Comparison of ENCODE assay signal across 29 cellular contexts in genomic region chr7:152162287-152162686, GRCh38.
DNase-seq lines count a peak whose midpoint lies in the region; ATAC-seq, FAIRE-seq and TF ChIP-seq lines count a peak whose summit lies in the region.
"Had no signal": no experiment of that assay in that cellular context is flagged by ENCODE, and none has a peak within 500 bp of the region (broad histone marks: within the 10 kb centered on the region; RNA-seq: fewer than 3 reads in every experiment).

No MANE protein-coding gene starts in this region.

- H3K4me1 ChIP-seq in BLaER1 treated with 17β-estradiol and CSF1 and Interleukin-3, amounts not matched to agents 10 nM and 100 nM = peaks cover 29 to 48% (median 47%) of the 10 kb centered on the region in 10 experiments
- H3K4me1 ChIP-seq in CD8-positive, alpha-beta memory T cell (ENCODE audit: insufficient read depth, low read length) = no peaks in the 10 kb centered on the region
- H3K4me1 ChIP-seq in mesendoderm (ENCODE audit: control insufficient read depth, low read depth, low read length) = no peaks in the 10 kb centered on the region
- no peaks in the 10 kb centered on the region for H3K4me1 ChIP-seq in kidney (ENCODE audit: control insufficient read depth in 1 of 2, insufficient read depth in 1 of 2, low read depth in 1 of 2, low read length in 2 of 2)
- H3K4me1 ChIP-seq: breast epithelium, neural progenitor cell, parathyroid adenoma, uterus had no signal

- H2BK5ac ChIP-seq in mesendoderm (ENCODE audit: low read length) = no peak overlapping the region

- no peaks in the 10 kb centered on the region for H3K79me2 ChIP-seq in mesendoderm (ENCODE audit: control insufficient read depth, insufficient read depth, low read length)
- H3K79me2 ChIP-seq: parathyroid adenoma had no signal

- DNase-seq in CD8-positive, alpha-beta memory T cell = no peak
- DNase-seq in mesendoderm (peak; percentile 8), NCI-H2107 treated with DMSO at 0.1 percent for 48 hours (lab: John Stamatoyannopoulos, UW; ENCODE audit: unreplicated experiment) (no peak), kidney (no peak)
- DNase-seq: activated CD4-positive, alpha-beta memory T cell treated with anti-CD3 and anti-CD28 coated beads, Interleukin-2, amount 10 ng/mL, durations not matched to agents 7 days and 5 days; activated CD8-positive, alpha-beta memory T cell treated with anti-CD3 and anti-CD28 coated beads, Interleukin-2, amount 50 U/mL, for 4 hours; anterior cingulate cortex; DND-41; GOT3; hippocampal formation; left lung; NCI-H1105; NCI-H187; NCI-H510A treated with DMSO at 0.1 percent for 48 hours; PC-3; SK-N-SH; stimulated activated naive CD8-positive, alpha-beta T cell treated with anti-CD3 and anti-CD28 coated beads, Interleukin-15, amount 100 ng/mL, for 72 hours; uterus had no signal

- FAIRE-seq in kidney (lab: Jason Lieb, UNC) = no peak
- FAIRE-seq: D721Med had no signal

- no peak overlapping the region for H2AK5ac ChIP-seq in mesendoderm (ENCODE audit: low read length)

- H3K36me3 ChIP-seq in BLaER1 treated with 17β-estradiol and CSF1 and Interleukin-3, amounts not matched to agents 10 nM and 100 nM = peaks cover 76 to 90% (median 81%) of the 10 kb centered on the region in 11 experiments
- H3K36me3 ChIP-seq in CD8-positive, alpha-beta memory T cell (ENCODE audit: insufficient read depth, low read length) = peaks cover 22% of the 10 kb centered on the region
- H3K36me3 ChIP-seq in mesendoderm (ENCODE audit: control insufficient read depth, insufficient read depth, low read length) (peaks cover 8% of the 10 kb centered on the region), kidney (ENCODE audit: control insufficient read depth in 1 of 2, insufficient read depth in 2 of 2, low read length in 2 of 2) (peaks cover 43 to 58% of the 10 kb centered on the region in 2 donors)
- H3K36me3 ChIP-seq: uterus had no signal

- no peaks in the 10 kb centered on the region; a peak in 1 of 22 replicates for H3K27me3 ChIP-seq in BLaER1 treated with 17β-estradiol and CSF1 and Interleukin-3, amounts not matched to agents 10 nM and 100 nM
- no peaks in the 10 kb centered on the region for H3K27me3 ChIP-seq in CD8-positive, alpha-beta memory T cell (ENCODE audit: insufficient read depth, low read length, poor library complexity, severe bottlenecking)
- no peaks in the 10 kb centered on the region for H3K27me3 ChIP-seq in mesendoderm (ENCODE audit: insufficient read depth, low read length, poor library complexity)
- H3K27me3 ChIP-seq: breast epithelium, left lung, neural progenitor cell, uterus had no signal

- CTCF ChIA-PET in CD8-positive, alpha-beta memory T cell (lab: Charles Lee) = interaction anchor here (1.2 kb wide), 1 partner anchor 17 kb away, joined by 4 read pairs; no protein-coding TSS in a partner anchor

- no peak overlapping the region for H2BK15ac ChIP-seq in mesendoderm (replicated peaks; ENCODE audit: low read depth)

- H3K9me3 ChIP-seq in BLaER1 treated with 17β-estradiol and CSF1 and Interleukin-3, amounts not matched to agents 10 nM and 100 nM (replicated peaks in 1 of 11) = peaks cover 0 to 5% (median 0%) of the 10 kb centered on the region in 11 experiments; a peak in 1 of 22 replicates
- no peaks in the 10 kb centered on the region for H3K9me3 ChIP-seq in CD8-positive, alpha-beta memory T cell (ENCODE audit: low read length)
- no peaks in the 10 kb centered on the region for H3K9me3 ChIP-seq in kidney (ENCODE audit: control insufficient read depth in 1 of 2, low read length in 2 of 2)
- H3K9me3 ChIP-seq: breast epithelium, left lung, SK-N-SH, uterus had no signal

- peak overlapping the region in 6 of 8 donors; percentile 11 to 80 (median 46) for H3K27ac Mint-ChIP-seq in CD8-positive, alpha-beta memory T cell
- H3K27ac Mint-ChIP-seq: activated CD4-positive, alpha-beta memory T cell treated with anti-CD3 and anti-CD28 coated beads, Interleukin-2, amount 10 ng/mL, durations not matched to agents 7 days and 5 days; activated naive CD8-positive, alpha-beta T cell; neural progenitor cell had no signal

- WGBS in mesendoderm (ENCODE audit: extremely low coverage, insufficient coverage, low lambda C conversion rate) = no CpG with 5 or more reads among the region's 6 CpGs

- H3K27ac ChIP-seq in BLaER1 treated with 17β-estradiol and CSF1 and Interleukin-3, amounts not matched to agents 10 nM and 100 nM = peak overlapping the region in 9 of 11 experiments; percentile 1 to 54 (median 36); a peak in 12 of 22 replicates
- H3K27ac ChIP-seq in CD8-positive, alpha-beta memory T cell (ENCODE audit: low read depth, low read length) = no peak overlapping the region
- H3K27ac ChIP-seq in VCaP = peak overlapping the region; percentile 37
- H3K27ac ChIP-seq in mesendoderm (ENCODE audit: low read depth, low read length) = no peak overlapping the region
- no peak overlapping the region for H3K27ac ChIP-seq in kidney (ENCODE audit: low read depth in 2 of 2, low read length in 2 of 2)
- H3K27ac ChIP-seq: breast epithelium, epithelial cell of prostate, left lung, neural progenitor cell, parathyroid adenoma, uterus had no signal

- no peaks in the 10 kb centered on the region for H3K27me3 Mint-ChIP-seq in CD8-positive, alpha-beta memory T cell
- H3K27me3 Mint-ChIP-seq: activated CD4-positive, alpha-beta memory T cell treated with anti-CD3 and anti-CD28 coated beads, Interleukin-2, amount 10 ng/mL, durations not matched to agents 7 days and 5 days; activated naive CD8-positive, alpha-beta T cell; stimulated activated naive CD8-positive, alpha-beta T cell treated with anti-CD3 and anti-CD28 coated beads, Interleukin-15, amount 100 ng/mL, for 72 hours had no signal

- H3K79me1 ChIP-seq in mesendoderm (ENCODE audit: low read length) = no peaks in the 10 kb centered on the region

- peaks cover 8 to 18% (median 14%) of the 10 kb centered on the region in 3 donors for H3K4me1 Mint-ChIP-seq in CD8-positive, alpha-beta memory T cell
- H3K4me1 Mint-ChIP-seq: neural progenitor cell had no signal

- no peak for ATAC-seq in HG02571 (IDR thresholded peaks at IDR 0.05; ENCODE audit: unreplicated experiment)
- ATAC-seq: activated CD4-positive, CD25-positive, alpha-beta regulatory T cell treated with anti-CD3 and anti-CD28 coated beads, Interleukin-2, amount 50 U/mL, for 24 hours; left lung; PC-3; stimulated activated naive CD8-positive, alpha-beta T cell treated with anti-CD3 and anti-CD28 coated beads, Interleukin-15, amount 100 ng/mL, for 72 hours had no signal

- H3K4me3 Mint-ChIP-seq in CD8-positive, alpha-beta memory T cell = no peak overlapping the region
- H3K4me3 Mint-ChIP-seq: activated CD4-positive, alpha-beta memory T cell treated with anti-CD3 and anti-CD28 coated beads, Interleukin-2, amount 10 ng/mL, durations not matched to agents 7 days and 5 days; activated naive CD8-positive, alpha-beta T cell; neural progenitor cell; stimulated activated naive CD8-positive, alpha-beta T cell treated with anti-CD3 and anti-CD28 coated beads, Interleukin-15, amount 100 ng/mL, for 72 hours had no signal

- no peak overlapping the region for H3K23ac ChIP-seq in mesendoderm (ENCODE audit: low read length)

- no peak overlapping the region for H3K18ac ChIP-seq in mesendoderm (ENCODE audit: low read length)

- H2BK120ac ChIP-seq in mesendoderm (ENCODE audit: low read depth, low read length) = no peak overlapping the region

- no peak overlapping the region for H3K56ac ChIP-seq in mesendoderm (ENCODE audit: low read length)

- no peaks in the 10 kb centered on the region for H3K9me3 Mint-ChIP-seq in CD8-positive, alpha-beta memory T cell
- H3K9me3 Mint-ChIP-seq: activated CD4-positive, alpha-beta memory T cell treated with anti-CD3 and anti-CD28 coated beads, Interleukin-2, amount 10 ng/mL, durations not matched to agents 7 days and 5 days; neural progenitor cell; stimulated activated naive CD8-positive, alpha-beta T cell treated with anti-CD3 and anti-CD28 coated beads, Interleukin-15, amount 100 ng/mL, for 72 hours had no signal

- H3K9ac ChIP-seq in BLaER1 treated with 17β-estradiol and CSF1 and Interleukin-3, amounts not matched to agents 10 nM and 100 nM = no peak overlapping the region
- H3K9ac ChIP-seq in mesendoderm (ENCODE audit: low read length) (no peak overlapping the region), kidney (ENCODE audit: low read length in 2 of 2) (no peak overlapping the region)
- H3K9ac ChIP-seq: neural progenitor cell, parathyroid adenoma, SK-N-SH had no signal

- H3K4ac ChIP-seq in mesendoderm (ENCODE audit: low read depth, low read length) = no peak overlapping the region

- peaks cover 21 to 76% (median 42%) of the 10 kb centered on the region in 3 donors for H3K36me3 Mint-ChIP-seq in CD8-positive, alpha-beta memory T cell

- TF ChIP-seq CTCF in VCaP (conservative IDR thresholded peaks at IDR 0.05) (no peak), kidney (IDR thresholded peaks at IDR 0.05; ENCODE audit: borderline replicate concordance, extremely low read depth, insufficient read depth) (no peak)

- intact Hi-C loops in kidney (cut with DNase I) = no loop called here

- H3K4me2 ChIP-seq in BLaER1 treated with 17β-estradiol and CSF1 and Interleukin-3, amounts not matched to agents 10 nM and 100 nM = no peak overlapping the region
- no peak overlapping the region for H3K4me2 ChIP-seq in mesendoderm (ENCODE audit: low read length)
- H3K4me2 ChIP-seq: neural progenitor cell, SK-N-SH had no signal

- H3K4me3 ChIP-seq in BLaER1 treated with 17β-estradiol and CSF1 and Interleukin-3, amounts not matched to agents 10 nM and 100 nM = no peak overlapping the region
- H3K4me3 ChIP-seq in CD8-positive, alpha-beta memory T cell (ENCODE audit: low read length) = no peak overlapping the region
- H3K4me3 ChIP-seq in mesendoderm (ENCODE audit: low read length) (no peak overlapping the region), kidney (ENCODE audit: low read length in 2 of 2) (no peak overlapping the region)
- H3K4me3 ChIP-seq: breast epithelium, left lung, neural progenitor cell, skin epidermis, uterus had no signal

- no peak overlapping the region for H4K8ac ChIP-seq in mesendoderm (ENCODE audit: low read depth, low read length)

- H4K20me1 ChIP-seq in BLaER1 treated with 17β-estradiol and CSF1 and Interleukin-3, amounts not matched to agents 10 nM and 100 nM = peaks cover 0 to 41% (median 0%) of the 10 kb centered on the region in 11 experiments; a peak in 5 of 22 replicates

- H4K5ac ChIP-seq in mesendoderm (ENCODE audit: low read length) = no peak overlapping the region

- POLR2A ChIA-PET in CD8-positive, alpha-beta memory T cell (lab: Charles Lee) = no interaction called here

Comparison
In these comparisons a context has a peak if more than half of its experiments do, and no peak if none do; other contexts are left out.
1. H3K27ac ChIP-seq: peak in BLaER1 treated with 17β-estradiol and CSF1 and Interleukin-3, amounts not matched to agents 10 nM and 100 nM (9 of 11) and VCaP (single experiment); none in CD8-positive, alpha-beta memory T cell (single experiment), mesendoderm (single experiment) and kidney (0 of 2).